Comparison of ENCODE assay signal across 21 cellular contexts in genomic region chr7:44762726-44763522, GRCh38.
"Had no signal": no experiment of that assay in that cellular context is flagged by ENCODE, and none has a peak within 500 bp of the region (broad histone marks: within the 10 kb centered on the region; RNA-seq: fewer than 3 reads in every experiment).

No MANE protein-coding gene starts in this region.

- DNase-seq: activated CD4-positive, alpha-beta T cell treated with anti-CD3 and anti-CD28 coated beads, Interleukin-2, amount 10 ng/mL, durations not matched to agents 7 days and 5 days; activated CD8-positive, alpha-beta memory T cell treated with anti-CD3 and anti-CD28 coated beads for 24 hours; activated CD8-positive, alpha-beta memory T cell treated with anti-CD3 and anti-CD28 coated beads, Interleukin-2, amount 50 U/mL, for 48 hours; activated effector memory CD4-positive, alpha-beta T cell treated with anti-CD3 and anti-CD28 coated beads, Interleukin-2, amount 50 U/mL, for 16 hours; activated T-cell treated with anti-CD3 and anti-CD28 coated beads, Interleukin-2, amount 50 U/mL, for 72 hours; adrenal gland; cerebellar nuclear complex; cortex of kidney; effector memory CD4-positive, alpha-beta T cell; foreskin fibroblast; kidney; nephron progenitor cell; nucleus accumbens; stomach; testis had no signal

- H3K27ac Mint-ChIP-seq: activated CD4-positive, alpha-beta T cell treated with anti-CD3 and anti-CD28 coated beads, Interleukin-2, amount 10 ng/mL, durations not matched to agents 7 days and 5 days; activated T-cell treated with anti-CD3 and anti-CD28 coated beads, Interleukin-2, amount 50 U/mL, for 72 hours; mesothelial cell of epicardium had no signal

- ATAC-seq: activated CD4-positive, CD25-positive, alpha-beta regulatory T cell treated with anti-CD3 and anti-CD28 coated beads, Interleukin-2, amount 50 U/mL, for 24 hours; activated naive CD4-positive, alpha-beta T cell treated with anti-CD3 and anti-CD28 coated beads, Interleukin-2, amount 50 U/mL, for 72 hours; activated T-cell treated with anti-CD3 and anti-CD28 coated beads, Interleukin-2, amount 50 U/mL, for 72 hours; left lobe of liver had no signal

- H3K27me3 ChIP-seq: adrenal gland, stomach, testis had no signal

- H3K4me3 Mint-ChIP-seq: activated CD4-positive, alpha-beta T cell treated with anti-CD3 and anti-CD28 coated beads, Interleukin-2, amount 10 ng/mL, durations not matched to agents 7 days and 5 days; activated T-cell treated with anti-CD3 and anti-CD28 coated beads, Interleukin-2, amount 50 U/mL, for 72 hours; mesothelial cell of epicardium; nephron progenitor cell; type B pancreatic cell had no signal

- H3K9me3 ChIP-seq: adrenal gland, stomach, testis had no signal

- H3K4me3 ChIP-seq: adrenal gland, skin epidermis, stomach had no signal

- H3K9me3 Mint-ChIP-seq: activated CD4-positive, alpha-beta T cell treated with anti-CD3 and anti-CD28 coated beads, Interleukin-2, amount 10 ng/mL, durations not matched to agents 7 days and 5 days; activated naive CD4-positive, alpha-beta T cell treated with anti-CD3 and anti-CD28 coated beads, Interleukin-2, amount 50 U/mL, for 72 hours; activated T-cell treated with anti-CD3 and anti-CD28 coated beads, Interleukin-2, amount 50 U/mL, for 72 hours; mesothelial cell of epicardium; nephron progenitor cell; type B pancreatic cell had no signal

- H3K27ac ChIP-seq: adrenal gland, testis had no signal
